ENCODE assay signal across 8 cellular contexts in the genomic region with DNA sequence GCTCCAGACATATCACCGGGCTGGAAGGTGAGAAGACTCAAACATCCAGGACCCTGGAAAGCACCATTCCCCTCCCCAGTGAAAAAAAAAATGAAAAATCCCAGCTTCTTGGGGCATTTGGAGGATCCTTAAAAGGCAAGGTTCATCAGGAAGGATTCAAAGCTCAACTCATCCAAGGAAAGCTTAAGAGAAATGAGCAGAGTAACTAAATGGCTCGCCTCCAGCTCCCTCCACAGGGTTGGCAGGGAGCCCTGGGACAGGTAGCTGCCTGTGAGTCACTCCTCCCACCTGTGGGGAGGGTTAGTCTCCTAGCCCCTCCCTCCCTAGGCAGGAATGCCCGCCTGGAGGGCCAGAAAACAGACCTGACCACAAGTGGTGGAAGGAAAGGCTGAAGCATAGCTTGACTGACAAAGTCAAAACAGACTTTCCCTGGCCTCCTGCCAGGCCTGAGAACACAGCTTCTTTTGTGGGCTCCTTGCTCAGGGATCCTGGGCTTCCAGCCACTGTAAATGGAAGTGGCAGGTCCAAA. TPM values are rescaled to one million over a fixed set of nuclear protein-coding genes. Genes with fewer than 3 reads are reported as not detected.
DNase-seq lines count a peak whose midpoint lies in the region; ATAC-seq and TF ChIP-seq lines count a peak whose summit lies in the region.

No MANE protein-coding gene starts in this region.

- DNase-seq in A673 (ENCODE audit: low spot score), result peak; percentile 57
- DNase-seq in H4 (ENCODE audit: low spot score), result peak; percentile 86
- peak; percentile 93 for DNase-seq in RKO (ENCODE audit: low spot score)
- DNase-seq in astrocyte of the spinal cord (ENCODE audit: low read depth, low spot score), result peak; percentile 90
- peak; percentile 89 to 95 for DNase-seq in left colon
- peak; percentile 50 to 52 for DNase-seq in stimulated activated CD8-positive, alpha-beta memory T cell treated with anti-CD3 and anti-CD28 coated beads, Interleukin-15, amount 100 ng/mL, for 48 hours (ENCODE audit: low read depth in 2 of 2)

- TF ChIP-seq CTCF in A673 (conservative IDR thresholded peaks at IDR 0.05; ENCODE audit: low read depth, low read length), result no peak
- TF ChIP-seq CTCF in astrocyte of the spinal cord (IDR thresholded peaks at IDR 0.05; ENCODE audit: low read depth, low read length), result no peak

- H3K4me3 ChIP-seq in A673 (ENCODE audit: low read depth, low read length, poor library complexity, severe bottlenecking) (no peak overlapping the region), astrocyte of the spinal cord (ENCODE audit: low read depth, low read length) (no peak overlapping the region)

- ATAC-seq in left colon (peak; percentile 82), HG03039 (IDR thresholded peaks at IDR 0.05; ENCODE audit: unreplicated experiment) (no peak), GM18498 (IDR thresholded peaks at IDR 0.05; ENCODE audit: unreplicated experiment) (no peak)

- intact Hi-C loops in A673 (cut with micrococcal nuclease; ENCODE audit: unreplicated experiment), result no loop called here
- intact Hi-C loops in left colon (cut with DNase I, micrococcal nuclease), result no loop called here

- no peaks in the 10 kb centered on the region for H3K27me3 ChIP-seq in A673 (replicated peaks; ENCODE audit: insufficient read depth, low read depth, low read length, poor library complexity)

- H3K27ac ChIP-seq in A673 (ENCODE audit: low read depth, low read length, poor library complexity, severe bottlenecking), result peak overlapping the region; percentile 39

- CTCF ChIA-PET in A673 (lab: Charles Lee), result no interaction called here

- in situ Hi-C loops in astrocyte of the spinal cord (cut with HindIII; ENCODE audit: low sequenced_read_pairs), result no loop called here

- no peaks in the 10 kb centered on the region for H3K9me3 ChIP-seq in A673 (ENCODE audit: low read depth, low read length, poor library complexity, severe bottlenecking)

- peaks cover 25% of the 10 kb centered on the region for H3K4me1 ChIP-seq in A673 (ENCODE audit: insufficient read depth, low read length, poor library complexity, severe bottlenecking)

- H3K36me3 ChIP-seq in A673 (ENCODE audit: insufficient read depth, low read length, poor library complexity, severe bottlenecking), result no peaks in the 10 kb centered on the region

- POLR2A ChIA-PET in A673 (lab: Charles Lee; ENCODE audit: low non-redundant PET), result no interaction called here

- no TSS peak for BruUV-seq in A673 (replicated peaks; lab: Mats Ljungman, UMichigan)

RNA-seq across cellular contexts. Expression of a gene that starts 0.7 kb away (rescaled TPM):
- 8.1 and 12.7 TPM in 2 replicates for total RNA-seq in A673 (2021)
- 1.3 and 1.8 TPM in 2 replicates for total RNA-seq in H4 (2014; rRNA removed; shearing (Covaris generic))
- 100 to 1,000 TPM in 1 of 2 donors, 10 to 100 TPM in 1; 85.2 to 136 TPM for total RNA-seq in left colon

RNA-seq across cellular contexts. Expression of a gene that starts 22.3 kb away (rescaled TPM):
- total RNA-seq in A673 (2021) (5.8 and 9.0 TPM in 2 replicates), left colon (1 to 10 TPM; 4.4 to 5.9 TPM)
- 0.31 TPM in 1 of 2 replicates, not detected in the other for total RNA-seq in H4 (2014; rRNA removed; shearing (Covaris generic))

RNA-seq across cellular contexts. Expression of a gene that starts 51.7 kb away (rescaled TPM):
- not detected in 2 replicates for total RNA-seq in A673 (2021)
- total RNA-seq in H4 (2014; rRNA removed; shearing (Covaris generic)), result 0.08 TPM in 1 of 2 replicates, not detected in the other
- total RNA-seq in left colon, result under 1 TPM; 0.61 to 0.87 TPM
